17 cellular contexts compared by ENCODE assay signal in the genomic region with DNA sequence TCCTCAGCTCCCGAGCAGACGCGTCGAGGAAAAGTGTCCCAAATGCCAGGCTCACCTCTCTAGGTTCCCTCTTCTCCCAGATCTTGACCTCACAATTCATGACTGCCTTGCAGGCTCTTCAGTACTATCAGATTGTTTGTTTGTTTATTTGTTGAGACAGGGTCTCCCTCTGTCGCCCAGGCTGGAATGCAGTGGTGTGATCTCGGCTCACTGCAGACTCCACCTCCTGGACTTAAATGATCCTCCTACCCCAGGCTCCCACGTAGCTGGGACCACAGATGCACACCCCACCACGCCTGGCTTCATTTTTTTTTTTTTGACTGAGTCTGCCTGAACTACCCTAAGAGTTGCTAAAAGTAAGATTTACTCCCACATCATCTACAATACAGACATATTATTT. TPM values are rescaled to one million over a fixed set of nuclear protein-coding genes. Genes with fewer than 3 reads are reported as not detected.
DNase-seq lines count a peak whose midpoint lies in the region; ATAC-seq, FAIRE-seq and TF ChIP-seq lines count a peak whose summit lies in the region.
"Had no signal": no experiment of that assay in that cellular context is flagged by ENCODE, and none has a peak within 500 bp of the region (broad histone marks: within the 10 kb centered on the region; RNA-seq: fewer than 3 reads in every experiment).

No MANE protein-coding gene starts in this region.

- H2BK120ac ChIP-seq in mesenchymal stem cell (ENCODE audit: low read depth, low read length) (no peak overlapping the region), trophoblast cell (ENCODE audit: insufficient read depth, low read length, poor library complexity) (no peak overlapping the region)

- no peak for TF ChIP-seq EP300 in K562 (IDR thresholded peaks at IDR 0.05; ENCODE audit: low read length)

- H2AFZ ChIP-seq in K562 (ENCODE audit: low read depth, low read length) (peak overlapping the region; percentile 88), mesenchymal stem cell (ENCODE audit: low read depth, low read length) (no peak overlapping the region), trophoblast cell (ENCODE audit: insufficient read depth, low read length, poor library complexity) (no peak overlapping the region)

- BruUV-seq in K562 (replicated peaks; lab: Mats Ljungman, UMichigan): no TSS peak

- H3K9ac ChIP-seq in K562 (ENCODE audit: insufficient read depth in 1 of 2, low read depth in 2 of 2, low read length in 2 of 2) (0 out of 4 replicates have a peak overlapping the region, but pooled peaks of 1 of the 2 experiments have one; percentile 17), mesenchymal stem cell (ENCODE audit: low read length) (no peak overlapping the region), trophoblast cell (ENCODE audit: low read length) (peak overlapping the region; percentile 14)

- peak; percentile 67 for FAIRE-seq in K562 (lab: Jason Lieb, UNC)
- FAIRE-seq: A549, G401.6 had no signal

- H2AK5ac ChIP-seq in mesenchymal stem cell (ENCODE audit: low read length, severe bottlenecking) (no peak overlapping the region), trophoblast cell (ENCODE audit: low read length) (no peak overlapping the region)

- no peak; a peak in 1 of 6 replicates for TF ChIP-seq CTCF in K562 (IDR thresholded peaks at IDR 0.05 in 2 of 3, conservative IDR thresholded peaks at IDR 0.05 in 1 of 3; ENCODE audit: insufficient read depth in 2 of 3, low read depth in 1 of 3, low read length in 3 of 3)

- H3K27ac Mint-ChIP-seq in activated naive CD4-positive, alpha-beta T cell treated with anti-CD3 and anti-CD28 coated beads for 36 hours: no peak overlapping the region

- no peaks in the 10 kb centered on the region for H3K27me3 Mint-ChIP-seq in activated naive CD4-positive, alpha-beta T cell treated with anti-CD3 and anti-CD28 coated beads for 36 hours (ENCODE audit: low read depth)

- POLR2A ChIA-PET in K562 (lab: Yijun Ruan, JAX): interaction anchor here (0.7 to 1.8 kb wide), 6 partner anchors 10 to 99 kb away, joined by 3 to 5 read pairs (median 4); no protein-coding TSS in a partner anchor

- ATAC-seq in K562: no peak
- no peak for ATAC-seq in GM19395 (IDR thresholded peaks at IDR 0.05; ENCODE audit: unreplicated experiment)
- ATAC-seq: A549, Panc1 had no signal

- H2BK12ac ChIP-seq in mesenchymal stem cell (ENCODE audit: low read length in 2 of 2): no peak overlapping the region
- H2BK12ac ChIP-seq in trophoblast cell (ENCODE audit: low read length): no peak overlapping the region

- no peak overlapping the region; the same call in 1 of the 2 replicates for H3K4me2 ChIP-seq in K562 (ENCODE audit: insufficient read depth, low read length)
- no peak overlapping the region for H3K4me2 ChIP-seq in mesenchymal stem cell (ENCODE audit: low read length, poor library complexity, severe bottlenecking)
- H3K4me2 ChIP-seq in trophoblast cell (ENCODE audit: low read length): no peak overlapping the region
- H3K4me2 ChIP-seq: A549 had no signal

- no peak for TF ChIP-seq RAD21 in K562 (CRISPR knock-in tag; conservative IDR thresholded peaks at IDR 0.05 in 1 of 2, IDR thresholded peaks at IDR 0.05 in 1 of 2)

- no peaks in the 10 kb centered on the region for H4K20me1 ChIP-seq in K562 (replicated peaks; ENCODE audit: control insufficient read depth, insufficient read depth, low read length)

- H4K8ac ChIP-seq in mesenchymal stem cell (ENCODE audit: low read length) (peak overlapping the region; percentile 64), trophoblast cell (ENCODE audit: low read depth, low read length) (peak overlapping the region; percentile 32)

- H3K4me1 ChIP-seq in K562 (replicated peaks in 1 of 2; ENCODE audit: control insufficient read depth in 2 of 2, insufficient read depth in 2 of 2, low read length in 2 of 2) (peaks cover 16 to 44% of the 10 kb centered on the region in 2 experiments; a peak in 4 of 5 replicates), mesenchymal stem cell (ENCODE audit: control insufficient read depth, insufficient read depth, low read depth, low read length) (peaks cover 15% of the 10 kb centered on the region), trophoblast cell (ENCODE audit: control insufficient read depth in 1 of 2, insufficient read depth in 2 of 2, low read length in 2 of 2) (peaks cover 2 to 6% of the 10 kb centered on the region in 2 experiments)

- H3K27ac ChIP-seq in K562 (ENCODE audit: extremely low read depth, low read depth, low read length) (peak overlapping the region; percentile 42; the same call in 1 of the 3 replicates), mesenchymal stem cell (ENCODE audit: low read length, poor library complexity, severe bottlenecking) (no peak overlapping the region), trophoblast cell (ENCODE audit: low read depth, low read length) (no peak overlapping the region)
- H3K27ac ChIP-seq: A549 had no signal

- H3K4ac ChIP-seq in mesenchymal stem cell (ENCODE audit: low read depth in 1 of 2, low read length in 2 of 2) (peak overlapping the region in 1 of 2 experiments; percentile 24), trophoblast cell (ENCODE audit: low read depth, low read length) (no peak overlapping the region)

- H3K27me3 ChIP-seq in K562 (ENCODE audit: control insufficient read depth in 2 of 2, insufficient read depth in 2 of 2, low read length in 2 of 2) (no peaks in the 10 kb centered on the region), mesenchymal stem cell (ENCODE audit: control insufficient read depth in 1 of 2, insufficient read depth in 1 of 2, low read length in 2 of 2) (peaks cover 0 to 27% of the 10 kb centered on the region in 2 experiments), trophoblast cell (ENCODE audit: insufficient read depth, low read length) (no peaks in the 10 kb centered on the region)

- H3K23ac ChIP-seq in mesenchymal stem cell (ENCODE audit: low read length in 2 of 2) (no peak overlapping the region), trophoblast cell (ENCODE audit: low read length) (no peak overlapping the region)

- H3K36me3 Mint-ChIP-seq in activated naive CD4-positive, alpha-beta T cell treated with anti-CD3 and anti-CD28 coated beads for 36 hours (ENCODE audit: low read depth): no peaks in the 10 kb centered on the region

- WGBS in K562 (ENCODE audit: insufficient coverage, low coverage, missing lambda C conversion rate): 47% methylated on average over 8 of the region's 8 CpGs
- 11% methylated on average over 5 of the region's 8 CpGs for WGBS in mesenchymal stem cell
- no CpG with 5 or more reads among the region's 8 CpGs for WGBS in trophoblast cell (ENCODE audit: extremely low coverage, insufficient coverage, insufficient read length)

- peaks cover 18% of the 10 kb centered on the region for H3K4me1 Mint-ChIP-seq in activated naive CD4-positive, alpha-beta T cell treated with anti-CD3 and anti-CD28 coated beads for 36 hours (ENCODE audit: low read depth)

- H3K4me3 Mint-ChIP-seq in activated naive CD4-positive, alpha-beta T cell treated with anti-CD3 and anti-CD28 coated beads for 36 hours: no peak overlapping the region

- no peak overlapping the region for H2BK5ac ChIP-seq in mesenchymal stem cell (ENCODE audit: low read depth, low read length, poor library complexity, severe bottlenecking)
- peak overlapping the region; percentile 9 for H2BK5ac ChIP-seq in trophoblast cell (ENCODE audit: low read depth, low read length, poor library complexity)

- H3K9me1 ChIP-seq in K562 (ENCODE audit: control insufficient read depth, insufficient read depth, low read length): no peaks in the 10 kb centered on the region

- in situ Hi-C loops in K562 (cut with MboI): no loop called here

- H3K9me3 ChIP-seq in K562 (replicated peaks; ENCODE audit: control insufficient read depth, insufficient read depth, low read depth, low read length) (no peaks in the 10 kb centered on the region), mesenchymal stem cell (ENCODE audit: control insufficient read depth, low read length) (no peaks in the 10 kb centered on the region), trophoblast cell (ENCODE audit: insufficient read depth, low read depth, low read length) (peaks cover 4% of the 10 kb centered on the region)

- H4K91ac ChIP-seq in mesenchymal stem cell (ENCODE audit: low read length) (no peak overlapping the region), trophoblast cell (ENCODE audit: low read depth, low read length) (peak overlapping the region; percentile 45)

- H3K36me3 ChIP-seq in K562 (ENCODE audit: control insufficient read depth, insufficient read depth, low read length) (no peaks in the 10 kb centered on the region), mesenchymal stem cell (ENCODE audit: control insufficient read depth in 1 of 2, insufficient read depth in 2 of 2, low read depth in 1 of 2, low read length in 2 of 2) (no peaks in the 10 kb centered on the region), trophoblast cell (ENCODE audit: control insufficient read depth in 1 of 2, insufficient read depth in 2 of 2, low read length in 2 of 2) (no peaks in the 10 kb centered on the region)

- H3K9me3 Mint-ChIP-seq in activated naive CD4-positive, alpha-beta T cell treated with anti-CD3 and anti-CD28 coated beads for 36 hours: no peaks in the 10 kb centered on the region

- DNase-seq in ELF-1 (ENCODE audit: low read depth, low spot score) (peak; percentile 83), K562 (ENCODE audit: extremely low read depth in 1 of 4, low spot score in 3 of 4) (no peak), mesenchymal stem cell (peak; percentile 67), trophoblast cell (no peak), NCI-H345 (lab: John Stamatoyannopoulos, UW) (no peak), amygdala (lab: John Stamatoyannopoulos, UW) (no peak)
- no peak for DNase-seq in activated naive CD4-positive, alpha-beta T cell treated with anti-CD3 and anti-CD28 coated beads for 36 hours
- DNase-seq: DMS79 treated with DMSO at 0.1 percent for 48 hours, NCI-H1048, NCI-H1436 treated with DMSO at 0.1 percent for 48 hours, NCI-H2081, NCI-H510A treated with DMSO at 0.1 percent for 48 hours had no signal

- H3K18ac ChIP-seq in mesenchymal stem cell (ENCODE audit: low read depth in 1 of 2, low read length in 2 of 2) (no peak overlapping the region), trophoblast cell (ENCODE audit: low read length) (no peak overlapping the region)

- no peaks in the 10 kb centered on the region for H3K79me2 ChIP-seq in K562 (ENCODE audit: control insufficient read depth, insufficient read depth, low read length)
- H3K79me2 ChIP-seq in trophoblast cell (ENCODE audit: control insufficient read depth, insufficient read depth, low read length, poor library complexity): no peaks in the 10 kb centered on the region

- H4K12ac ChIP-seq in trophoblast cell (ENCODE audit: low read depth, low read length): no peak overlapping the region

- intact Hi-C loops in K562 (cut with micrococcal nuclease): no loop called here
- intact Hi-C loops in activated naive CD4-positive, alpha-beta T cell treated with anti-CD3 and anti-CD28 coated beads for 36 hours (cut with micrococcal nuclease): no loop called here

- TF ChIP-seq POLR2A in K562 (conservative IDR thresholded peaks at IDR 0.05): no peak

- no peak overlapping the region for H3K4me3 ChIP-seq in K562
- H3K4me3 ChIP-seq in mesenchymal stem cell (ENCODE audit: insufficient read depth in 1 of 2, low read depth in 1 of 2, low read length in 2 of 2): no peak overlapping the region
- H3K4me3 ChIP-seq in trophoblast cell (ENCODE audit: low read depth, low read length): no peak overlapping the region
- H3K4me3 ChIP-seq: A549 had no signal

- H3K14ac ChIP-seq in mesenchymal stem cell (ENCODE audit: low read length in 2 of 2) (no peak overlapping the region), trophoblast cell (ENCODE audit: low read length) (no peak overlapping the region)

- H3K79me1 ChIP-seq in mesenchymal stem cell (replicated peaks; ENCODE audit: low read length, poor library complexity, severe bottlenecking): no peaks in the 10 kb centered on the region
- H3K79me1 ChIP-seq in trophoblast cell (ENCODE audit: low read length): peaks cover 8% of the 10 kb centered on the region

- CTCF ChIA-PET in K562 (lab: Yijun Ruan, JAX; ENCODE audit: low intra/inter-chr PET ratio): no interaction called here
- CTCF ChIA-PET in activated naive CD4-positive, alpha-beta T cell treated with anti-CD3 and anti-CD28 coated beads for 36 hours (lab: Charles Lee): interaction anchor here (0.6 kb wide), 1 partner anchor 32 kb away, joined by 3 read pairs; no protein-coding TSS in a partner anchor

- H2BK15ac ChIP-seq in mesenchymal stem cell (ENCODE audit: low read depth, poor library complexity, severe bottlenecking): no peak overlapping the region

RNA-seq across cellular contexts. Expression of gene TMEM235, which starts 15.9 kb away (rescaled TPM):
- not detected in 2 replicates for total RNA-seq in K562 (2011; cell fraction: chromatin; rRNA removed; ENCODE audit: low replicate concordance)
- 0.17 TPM in 1 of 2 replicates, not detected in the other for total RNA-seq in K562 (2011; cell fraction: nucleolus; rRNA removed)
- total RNA-seq in K562 (2011; cell fraction: nucleoplasm; rRNA removed): not detected in 2 replicates
- total RNA-seq in K562 (2014; rRNA removed) (not detected in 2 replicates), K562 (2014; rRNA removed; fragmentation: Illumina TruSeq; extraction: Trizol) (not detected in 2 replicates), K562 (2015; rRNA removed; fragmentation: Illumina TruSeq; extraction: Trizol) (not detected in 2 replicates), K562 (2021) (not detected in 2 replicates)
- polyA plus RNA-seq in K562 (2011; rRNA removed) (not detected in 2 replicates), K562 (2014; fragmentation: Illumina TruSeq; extraction: Trizol) (not detected in 2 replicates), K562 (2014; fragmentation: Nextera tagmentation; extraction: Ambion mirVana) (not detected), K562 (2014; rRNA removed) (not detected in 2 replicates)
- polyA plus RNA-seq in K562 (2011; cell fraction: cytosol; rRNA removed): not detected in 2 replicates
- polyA plus RNA-seq in K562 (2011; cell fraction: nucleus; rRNA removed): not detected in 2 replicates
- not detected in 2 replicates for polyA plus RNA-seq in K562 (2012)
- polyA minus RNA-seq in K562 (2011; rRNA and poly(A)+ RNA removed): not detected in 2 replicates
- polyA minus RNA-seq in K562 (2011; cell fraction: cytosol; rRNA and poly(A)+ RNA removed): not detected in 2 replicates
- polyA minus RNA-seq in K562 (2011; cell fraction: nucleus; rRNA and poly(A)+ RNA removed): not detected in 2 replicates
- polyA plus RNA-seq in mesenchymal stem cell (2013, experiment 1 of 2): not detected
- not detected for polyA plus RNA-seq in mesenchymal stem cell (2013, experiment 2 of 2)
- polyA plus RNA-seq in trophoblast cell (2013): not detected in 2 replicates
- not detected for total RNA-seq in activated naive CD4-positive, alpha-beta T cell treated with anti-CD3 and anti-CD28 coated beads for 36 hours
- total RNA-seq: MCF 10A had no signal
- polyA plus RNA-seq: A549 had no signal

RNA-seq across cellular contexts. Expression of gene BIRC5, which starts 33.3 kb away (rescaled TPM):
- total RNA-seq in K562 (2011; cell fraction: chromatin; rRNA removed; ENCODE audit: low replicate concordance): 88.6 and 104 TPM in 2 replicates
- 92.8 and 99.1 TPM in 2 replicates for total RNA-seq in K562 (2011; cell fraction: nucleolus; rRNA removed)
- 114 and 121 TPM in 2 replicates for total RNA-seq in K562 (2011; cell fraction: nucleoplasm; rRNA removed)
- 114 and 140 TPM in 2 replicates for total RNA-seq in K562 (2014; rRNA removed)
- total RNA-seq in K562 (2014; rRNA removed; fragmentation: Illumina TruSeq; extraction: Trizol): 79.1 and 79.9 TPM in 2 replicates
- total RNA-seq in K562 (2015; rRNA removed; fragmentation: Illumina TruSeq; extraction: Trizol): 101 and 106 TPM in 2 replicates
- 101 and 104 TPM in 2 replicates for total RNA-seq in K562 (2021)
- polyA plus RNA-seq in K562 (2011; rRNA removed): 61.4 and 64.4 TPM in 2 replicates
- polyA plus RNA-seq in K562 (2011; cell fraction: cytosol; rRNA removed): 55.7 and 67.4 TPM in 2 replicates
- polyA plus RNA-seq in K562 (2011; cell fraction: nucleus; rRNA removed): 37.3 and 40.7 TPM in 2 replicates
- polyA plus RNA-seq in K562 (2012): 67.7 and 78.4 TPM in 2 replicates
- polyA plus RNA-seq in K562 (2014; fragmentation: Illumina TruSeq; extraction: Trizol): 74.6 and 88.8 TPM in 2 replicates
- 100 to 1,000 TPM in 1 of 2 experiments, 10 to 100 TPM in 1; 98.2 to 107 TPM for polyA plus RNA-seq in K562 (2014; fragmentation: Nextera tagmentation; extraction: Ambion mirVana)
- polyA plus RNA-seq in K562 (2014; rRNA removed): 127 and 155 TPM in 2 replicates
- polyA minus RNA-seq in K562 (2011; rRNA and poly(A)+ RNA removed): 83.8 and 87.5 TPM in 2 replicates
- 34.3 and 38.4 TPM in 2 replicates for polyA minus RNA-seq in K562 (2011; cell fraction: cytosol; rRNA and poly(A)+ RNA removed)
- 36.9 and 58.9 TPM in 2 replicates for polyA minus RNA-seq in K562 (2011; cell fraction: nucleus; rRNA and poly(A)+ RNA removed)
- 8.4 TPM for polyA plus RNA-seq in mesenchymal stem cell (2013, experiment 1 of 2)
- polyA plus RNA-seq in mesenchymal stem cell (2013, experiment 2 of 2): 6.9 TPM
- 38.7 and 44.2 TPM in 2 replicates for polyA plus RNA-seq in trophoblast cell (2013)
- total RNA-seq in activated naive CD4-positive, alpha-beta T cell treated with anti-CD3 and anti-CD28 coated beads for 36 hours: 100 to 1,000 TPM; 117 to 118 TPM

Comparison
In these comparisons a context has a peak if more than half of its experiments do, and no peak if none do; other contexts are left out.
1. DNase-seq: peak in ELF-1 (single experiment) and mesenchymal stem cell (single experiment); none in K562 (0 of 4), trophoblast cell (0 of 2), NCI-H345 (single experiment), amygdala (0 of 56) and activated naive CD4-positive, alpha-beta T cell treated with anti-CD3 and anti-CD28 coated beads for 36 hours (single experiment).